In the genomic region with DNA sequence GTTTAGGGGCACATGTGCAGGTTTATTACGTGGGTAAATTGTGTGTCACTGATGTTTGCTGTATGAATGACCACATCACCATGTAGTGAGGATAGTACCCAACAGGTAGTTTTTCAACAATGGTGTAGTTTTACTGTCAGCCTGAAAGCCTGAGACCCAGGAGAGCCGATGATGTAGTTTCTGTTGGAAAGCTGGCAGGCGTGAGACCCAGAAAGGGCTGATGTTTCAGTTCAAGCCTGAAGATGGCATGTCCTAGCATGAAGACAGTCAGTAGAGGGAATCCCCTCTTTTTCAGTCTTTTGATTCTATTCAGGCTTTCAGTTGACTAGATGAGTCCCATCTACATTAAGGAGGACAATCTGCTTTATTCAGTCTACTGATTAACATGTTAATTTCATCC, we compare ENCODE assay signal across 34 cellular contexts.
"Had no signal": no experiment of that assay in that cellular context is flagged by ENCODE, and none has a peak within 500 bp of the region (broad histone marks: within the 10 kb centered on the region; RNA-seq: fewer than 3 reads in every experiment).

No MANE protein-coding gene starts in this region.

- H3K27me3 Mint-ChIP-seq: activated B cell treated with CpG ODN at 0.5 μM for 24 hours; activated CD4-positive, alpha-beta memory T cell treated with anti-CD3 and anti-CD28 coated beads for 36 hours; activated CD8-positive, alpha-beta memory T cell treated with anti-CD3 and anti-CD28 coated beads, Interleukin-2, amount 10 ng/mL, durations not matched to agents 7 days and 5 days; activated naive CD4-positive, alpha-beta T cell treated with anti-CD3 and anti-CD28 coated beads, Interleukin-2, amount 10 ng/mL, durations not matched to agents 7 days and 5 days; activated naive CD8-positive, alpha-beta T cell; activated naive CD8-positive, alpha-beta T cell treated with anti-CD3 and anti-CD28 coated beads, Interleukin-2, amount 50 U/mL, for 24 hours; T-cell; T-helper 17 cell had no signal

- H3K4me3 ChIP-seq: MG63, PC-9 had no signal

- H3K27ac ChIP-seq: PC-9, RWPE1, VCaP had no signal

- DNase-seq: activated B cell treated with CpG ODN at 0.5 μM for 24 hours; activated CD4-positive, alpha-beta memory T cell treated with anti-CD3 and anti-CD28 coated beads for 36 hours; activated CD4-positive, alpha-beta T cell treated with anti-CD3 and anti-CD28 coated beads for 4 hours; activated CD4-positive, alpha-beta T cell treated with anti-CD3 and anti-CD28 coated beads, Interleukin-2, amount 50 U/mL, for 1 hour; activated CD4-positive, CD25-positive, alpha-beta regulatory T cell treated with anti-CD3 and anti-CD28 coated beads, Interleukin-2, amount 50 U/mL, for 72 hours; activated CD8-positive, alpha-beta memory T cell treated with anti-CD3 and anti-CD28 coated beads for 24 hours; activated CD8-positive, alpha-beta memory T cell treated with anti-CD3 and anti-CD28 coated beads, Interleukin-2, amount 10 ng/mL, durations not matched to agents 7 days and 5 days; activated CD8-positive, alpha-beta memory T cell treated with anti-CD3 and anti-CD28 coated beads, Interleukin-2, amount 50 U/mL, for 48 hours; activated effector memory CD4-positive, alpha-beta T cell treated with Interleukin-2 at 50 U/mL for 16 hours; activated naive CD4-positive, alpha-beta T cell treated with anti-CD3 and anti-CD28 coated beads, Interleukin-2, amount 10 ng/mL, durations not matched to agents 7 days and 5 days; activated naive CD8-positive, alpha-beta T cell treated with anti-CD3 and anti-CD28 coated beads, Interleukin-2, amount 50 U/mL, for 24 hours; activated T-cell treated with anti-CD3 and anti-CD28 coated beads, Interleukin-2, amount 50 U/mL, for 48 hours; anterior cingulate cortex; central memory CD4-positive, alpha-beta T cell; Kasumi-1; MG63; NCI-H1048; NCI-H1105 treated with DMSO at 0.1 percent for 48 hours; NCI-H1436; NCI-H1694; NCI-H1930; NCI-H510A; NCI-H526; NCI-H748 treated with DMSO at 0.1 percent for 48 hours; PC-9; SIG-M5; T-cell; T-helper 17 cell had no signal

- ATAC-seq: activated CD8-positive, alpha-beta memory T cell treated with anti-CD3 and anti-CD28 coated beads, Interleukin-2, amount 10 ng/mL, durations not matched to agents 7 days and 5 days; activated naive CD8-positive, alpha-beta T cell treated with anti-CD3 and anti-CD28 coated beads, Interleukin-2, amount 50 U/mL, for 24 hours; Right ventricle myocardium inferior; SK-N-SH treated with all-trans-retinoic acid at 6 μM for 48 hours; T-cell; T-helper 17 cell had no signal

- H3K4me3 Mint-ChIP-seq: activated B cell treated with CpG ODN at 0.5 μM for 24 hours; activated CD4-positive, alpha-beta memory T cell treated with anti-CD3 and anti-CD28 coated beads for 36 hours; activated CD8-positive, alpha-beta memory T cell treated with anti-CD3 and anti-CD28 coated beads, Interleukin-2, amount 10 ng/mL, durations not matched to agents 7 days and 5 days; activated naive CD4-positive, alpha-beta T cell treated with anti-CD3 and anti-CD28 coated beads, Interleukin-2, amount 10 ng/mL, durations not matched to agents 7 days and 5 days; activated naive CD8-positive, alpha-beta T cell; activated naive CD8-positive, alpha-beta T cell treated with anti-CD3 and anti-CD28 coated beads, Interleukin-2, amount 50 U/mL, for 24 hours; brain; T-cell; T-helper 17 cell had no signal

- H3K36me3 ChIP-seq: MG63 had no signal

- H3K4me1 Mint-ChIP-seq: activated B cell treated with CpG ODN at 0.5 μM for 24 hours; activated CD8-positive, alpha-beta memory T cell treated with anti-CD3 and anti-CD28 coated beads, Interleukin-2, amount 10 ng/mL, durations not matched to agents 7 days and 5 days; activated naive CD4-positive, alpha-beta T cell treated with anti-CD3 and anti-CD28 coated beads, Interleukin-2, amount 10 ng/mL, durations not matched to agents 7 days and 5 days; activated naive CD8-positive, alpha-beta T cell treated with anti-CD3 and anti-CD28 coated beads, Interleukin-2, amount 50 U/mL, for 24 hours; T-cell; T-helper 17 cell had no signal

- H3K36me3 Mint-ChIP-seq: activated CD4-positive, alpha-beta memory T cell treated with anti-CD3 and anti-CD28 coated beads for 36 hours; activated CD8-positive, alpha-beta memory T cell treated with anti-CD3 and anti-CD28 coated beads, Interleukin-2, amount 10 ng/mL, durations not matched to agents 7 days and 5 days; activated naive CD4-positive, alpha-beta T cell treated with anti-CD3 and anti-CD28 coated beads, Interleukin-2, amount 10 ng/mL, durations not matched to agents 7 days and 5 days; brain had no signal

- H3K9me3 ChIP-seq: MG63 had no signal

- H3K9me3 Mint-ChIP-seq: activated CD4-positive, alpha-beta memory T cell treated with anti-CD3 and anti-CD28 coated beads for 36 hours; activated naive CD4-positive, alpha-beta T cell treated with anti-CD3 and anti-CD28 coated beads, Interleukin-2, amount 10 ng/mL, durations not matched to agents 7 days and 5 days; T-cell had no signal

- H3K27me3 ChIP-seq: MG63 had no signal

- H2AFZ ChIP-seq: PC-9 had no signal

- H3K4me2 ChIP-seq: PC-9 had no signal

- H3K27ac Mint-ChIP-seq: activated B cell treated with CpG ODN at 0.5 μM for 24 hours; activated CD4-positive, alpha-beta memory T cell treated with anti-CD3 and anti-CD28 coated beads for 36 hours; activated CD8-positive, alpha-beta memory T cell treated with anti-CD3 and anti-CD28 coated beads, Interleukin-2, amount 10 ng/mL, durations not matched to agents 7 days and 5 days; activated naive CD4-positive, alpha-beta T cell treated with anti-CD3 and anti-CD28 coated beads, Interleukin-2, amount 10 ng/mL, durations not matched to agents 7 days and 5 days; activated naive CD8-positive, alpha-beta T cell; activated naive CD8-positive, alpha-beta T cell treated with anti-CD3 and anti-CD28 coated beads, Interleukin-2, amount 50 U/mL, for 24 hours; brain; T-cell; T-helper 17 cell had no signal
